ENCODE assay signal across 8 cellular contexts in genomic region chr12:116142936-116143882, GRCh38.
DNase-seq lines count a peak whose midpoint lies in the region; ATAC-seq and TF ChIP-seq lines count a peak whose summit lies in the region.

No MANE protein-coding gene starts in this region.

- TF ChIP-seq CTCF in fibroblast of villous mesenchyme (IDR thresholded peaks at IDR 0.05; ENCODE audit: insufficient read depth, low read depth, low read length), result no peak
- no peak for TF ChIP-seq CTCF in stomach (IDR thresholded peaks at IDR 0.05)

- H3K27ac Mint-ChIP-seq in activated CD4-positive, alpha-beta T cell treated with anti-CD3 and anti-CD28 coated beads, Interleukin-2, amount 10 ng/mL, durations not matched to agents 7 days and 5 days, result peak overlapping the region; percentile 58

- H3K9me3 Mint-ChIP-seq in activated CD4-positive, alpha-beta T cell treated with anti-CD3 and anti-CD28 coated beads, Interleukin-2, amount 10 ng/mL, durations not matched to agents 7 days and 5 days, result no peaks in the 10 kb centered on the region

- 22 to 34% (median 26%) methylated on average over 9 of the region's 9 CpGs for WGBS in stomach, 5 donors

- TF ChIP-seq POLR2A in stomach (IDR thresholded peaks at IDR 0.05), result no peak

- H3K4me1 ChIP-seq in stomach, result peaks cover 33 to 90% (median 62%) of the 10 kb centered on the region in 4 donors

- no peak for TF ChIP-seq EP300 in stomach (IDR thresholded peaks at IDR 0.05)

- H3K4me3 Mint-ChIP-seq in activated CD4-positive, alpha-beta T cell treated with anti-CD3 and anti-CD28 coated beads, Interleukin-2, amount 10 ng/mL, durations not matched to agents 7 days and 5 days, result no peak overlapping the region

- peaks cover 48% of the 10 kb centered on the region for H3K4me1 Mint-ChIP-seq in activated CD4-positive, alpha-beta T cell treated with anti-CD3 and anti-CD28 coated beads, Interleukin-2, amount 10 ng/mL, durations not matched to agents 7 days and 5 days

- no peak overlapping the region for H3K4me3 ChIP-seq in fibroblast of villous mesenchyme (ENCODE audit: low read depth, low read length)
- no peak overlapping the region for H3K4me3 ChIP-seq in stomach

- no peaks in the 10 kb centered on the region for H3K36me3 ChIP-seq in stomach

- intact Hi-C loops in stomach (cut with DNase I; ENCODE audit: low total_unique reads), result no loop called here

- CTCF ChIA-PET in activated CD4-positive, alpha-beta T cell treated with anti-CD3 and anti-CD28 coated beads, Interleukin-2, amount 10 ng/mL, durations not matched to agents 7 days and 5 days (lab: Charles Lee), result interaction anchor here (0.5 to 0.9 kb wide), 3 partner anchors 10 to 140 kb away, joined by 3 to 4 read pairs (median 3); no protein-coding TSS in a partner anchor

- POLR2A ChIA-PET in activated CD4-positive, alpha-beta T cell treated with anti-CD3 and anti-CD28 coated beads, Interleukin-2, amount 10 ng/mL, durations not matched to agents 7 days and 5 days (lab: Charles Lee), result interaction anchor here (0.6 kb wide), 1 partner anchor 93 kb away, joined by 3 read pairs; no protein-coding TSS in a partner anchor

- no peaks in the 10 kb centered on the region for H3K27me3 ChIP-seq in stomach

- H3K9me3 ChIP-seq in stomach, result no peaks in the 10 kb centered on the region

- DNase-seq in activated CD4-positive, alpha-beta T cell treated with anti-CD3 and anti-CD28 coated beads, Interleukin-2, amount 10 ng/mL, durations not matched to agents 7 days and 5 days, result no peak
- no peak for DNase-seq in activated CD4-positive, alpha-beta T cell treated with anti-CD3 and anti-CD28 coated beads, Interleukin-2, amount 50 U/mL, for 4 hours
- DNase-seq in RPMI7951 (ENCODE audit: low read depth) (peak; percentile 81), fibroblast of villous mesenchyme (ENCODE audit: low read depth) (peak; percentile 85), stomach (no peak), retina (no peak), SKM-1 treated with dmso at 0.1 percent for 144 hours (lab: John Stamatoyannopoulos, UW; ENCODE audit: unreplicated experiment) (no peak)

- peak overlapping the region in 3 of 5 donors; percentile 37 to 70 (median 59) for H3K27ac ChIP-seq in stomach

- no peaks in the 10 kb centered on the region for H3K27me3 Mint-ChIP-seq in activated CD4-positive, alpha-beta T cell treated with anti-CD3 and anti-CD28 coated beads, Interleukin-2, amount 10 ng/mL, durations not matched to agents 7 days and 5 days

- H3K36me3 Mint-ChIP-seq in activated CD4-positive, alpha-beta T cell treated with anti-CD3 and anti-CD28 coated beads, Interleukin-2, amount 10 ng/mL, durations not matched to agents 7 days and 5 days (ENCODE audit: low read depth), result no peaks in the 10 kb centered on the region

- no peak for ATAC-seq in HG02938 (IDR thresholded peaks at IDR 0.05; ENCODE audit: unreplicated experiment)

Comparison
In these comparisons a context has a peak if more than half of its experiments do, and no peak if none do; other contexts are left out.
1. DNase-seq: peak in RPMI7951 (single experiment) and fibroblast of villous mesenchyme (single experiment); none in activated CD4-positive, alpha-beta T cell treated with anti-CD3 and anti-CD28 coated beads, Interleukin-2, amount 10 ng/mL, durations not matched to agents 7 days and 5 days (single experiment), activated CD4-positive, alpha-beta T cell treated with anti-CD3 and anti-CD28 coated beads, Interleukin-2, amount 50 U/mL, for 4 hours (0 of 2), stomach (single experiment), retina (single experiment) and SKM-1 treated with dmso at 0.1 percent for 144 hours (single experiment).